In genomic region chr16:19831678-19832077, GRCh38 we compare ENCODE assay signal across 2 cellular contexts.
TF ChIP-seq lines count a peak whose summit lies in the region.

No MANE protein-coding gene starts in this region.

TF ChIP-seq in A549, 52 proteins besides CTCF, POLR2A, EP300 and RAD21:
- no peak for TF ChIP-seq FOSL2 (IDR thresholded peaks at IDR 0.05)
- TF ChIP-seq FOSL2 (CRISPR knock-in tag; IDR thresholded peaks at IDR 0.05): 0 out of 2 replicates have a peak, but pooled peaks have one; percentile 27
- no peak for TF ChIP-seq FOSB (CRISPR knock-in tag; IDR thresholded peaks at IDR 0.05)

TF ChIP-seq in IMR-90, 13 proteins besides CTCF, POLR2A, EP300 and RAD21 (continued from another document):
- TF ChIP-seq NFE2L2 (IDR thresholded peaks at IDR 0.05; ENCODE audit: low read depth, low read length) (no peak), RFX5 (IDR thresholded peaks at IDR 0.05; ENCODE audit: low read depth, low read length) (no peak), FOS (IDR thresholded peaks at IDR 0.05; ENCODE audit: low read depth, low read length) (peak; percentile 74)
TF ChIP-seq in IMR-90: peak in this region for 1.
